1 cellular context compared by ENCODE assay signal in genomic region chr20:63537525-63538203, GRCh38.
TF ChIP-seq lines count a peak whose summit lies in the region.

No MANE protein-coding gene starts in this region.

TF ChIP-seq in HepG2, 621 proteins besides CTCF, POLR2A, EP300 and RAD21 (continued from another document and continues in another):
- TF ChIP-seq GMEB1 (CRISPR knock-in tag; IDR thresholded peaks at IDR 0.05; ENCODE audit: borderline replicate concordance) (peak; percentile 77), NFKB2 (CRISPR knock-in tag; IDR thresholded peaks at IDR 0.05; ENCODE audit: borderline replicate concordance) (peak; percentile 97), ATF6 (CRISPR knock-in tag; conservative IDR thresholded peaks at IDR 0.05) (peak; percentile 96; the same call in 1 of the 2 replicates), MAFF (IDR thresholded peaks at IDR 0.05; ENCODE audit: low read depth, low read length) (no peak), BATF2 (CRISPR knock-in tag; IDR thresholded peaks at IDR 0.05) (no peak), CSRNP1 (CRISPR knock-in tag; IDR thresholded peaks at IDR 0.05) (peak; percentile 89; the same call in 1 of the 2 replicates), NAIF1 (CRISPR knock-in tag; IDR thresholded peaks at IDR 0.05; ENCODE audit: borderline replicate concordance) (no peak), ZNF446 (CRISPR knock-in tag; IDR thresholded peaks at IDR 0.05) (peak; percentile 67; the same call in 1 of the 2 replicates), ZNF362 (CRISPR knock-in tag; IDR thresholded peaks at IDR 0.05; ENCODE audit: borderline replicate concordance) (peak; percentile 51; the same call in 1 of the 2 replicates), ARNT (IDR thresholded peaks at IDR 0.05) (no peak), HHEX (CRISPR knock-in tag; IDR thresholded peaks at IDR 0.05) (no peak), MED8 (CRISPR knock-in tag; IDR thresholded peaks at IDR 0.05; ENCODE audit: insufficient replicate concordance) (no peak), ZNF33A (CRISPR knock-in tag; IDR thresholded peaks at IDR 0.05; ENCODE audit: borderline replicate concordance) (no peak), ONECUT2 (CRISPR knock-in tag; IDR thresholded peaks at IDR 0.05) (no peak), DRAP1 (CRISPR knock-in tag; IDR thresholded peaks at IDR 0.05) (peak; percentile 50; the same call in 1 of the 2 replicates), ZBTB7B (CRISPR knock-in tag; IDR thresholded peaks at IDR 0.05) (peak; percentile 96), ELF1 (CRISPR knock-in tag; IDR thresholded peaks at IDR 0.05) (peak; percentile 83), ZFP36L1 (CRISPR knock-in tag; IDR thresholded peaks at IDR 0.05) (no peak), THYN1 (CRISPR knock-in tag; IDR thresholded peaks at IDR 0.05; ENCODE audit: borderline replicate concordance, low read depth) (no peak), EZH2 (conservative IDR thresholded peaks at IDR 0.05; ENCODE audit: low read depth, low read length) (no peak), HMGXB3 (CRISPR knock-in tag; IDR thresholded peaks at IDR 0.05; ENCODE audit: borderline replicate concordance) (peak; percentile 83), ZNF17 (CRISPR knock-in tag; IDR thresholded peaks at IDR 0.05) (no peak), ZNF207 (IDR thresholded peaks at IDR 0.05; ENCODE audit: borderline replicate concordance) (no peak), KAT2B (IDR thresholded peaks at IDR 0.05; ENCODE audit: borderline replicate concordance, low read depth, low read length) (no peak), MXD1 (CRISPR knock-in tag; IDR thresholded peaks at IDR 0.05) (no peak; the same call in none of the 2 replicates), NPAS2 (CRISPR knock-in tag; IDR thresholded peaks at IDR 0.05; ENCODE audit: borderline replicate concordance) (no peak), RERE (CRISPR knock-in tag; IDR thresholded peaks at IDR 0.05; ENCODE audit: low read depth) (no peak), ZNF775 (CRISPR knock-in tag; IDR thresholded peaks at IDR 0.05; ENCODE audit: borderline replicate concordance) (no peak), ZNF782 (CRISPR knock-in tag; IDR thresholded peaks at IDR 0.05; ENCODE audit: borderline replicate concordance) (peak; percentile 55; the same call in 1 of the 2 replicates), ZNF644 (CRISPR knock-in tag; IDR thresholded peaks at IDR 0.05; ENCODE audit: low read depth) (no peak), ZNF264 (CRISPR knock-in tag; IDR thresholded peaks at IDR 0.05) (no peak; the same call in 1 of the 2 replicates), KLF6 (CRISPR knock-in tag; IDR thresholded peaks at IDR 0.05) (peak; percentile 93; the same call in 1 of the 2 replicates), RORA (CRISPR knock-in tag; IDR thresholded peaks at IDR 0.05) (no peak), ZNF607 (CRISPR knock-in tag; IDR thresholded peaks at IDR 0.05; ENCODE audit: borderline replicate concordance) (peak; percentile 63; the same call in 1 of the 2 replicates), ZGPAT (CRISPR knock-in tag; IDR thresholded peaks at IDR 0.05) (peak; percentile 97), FOXO4 (CRISPR knock-in tag; conservative IDR thresholded peaks at IDR 0.05) (no peak), ZSCAN31 (CRISPR knock-in tag; IDR thresholded peaks at IDR 0.05; ENCODE audit: low read depth) (peak; percentile 74; the same call in 1 of the 2 replicates), IRF2 (CRISPR knock-in tag; IDR thresholded peaks at IDR 0.05) (peak; percentile 93), ISX (CRISPR knock-in tag; conservative IDR thresholded peaks at IDR 0.05) (no peak)
